In genomic region chr19:10061717-10062310, GRCh38 we compare ENCODE assay signal across 21 cellular contexts. TPM values are rescaled to one million over a fixed set of nuclear protein-coding genes. Genes with fewer than 3 reads are reported as not detected.
DNase-seq lines count a peak whose midpoint lies in the region; ATAC-seq and TF ChIP-seq lines count a peak whose summit lies in the region.
"Had no signal": no experiment of that assay in that cellular context is flagged by ENCODE, and none has a peak within 500 bp of the region (broad histone marks: within the 10 kb centered on the region; RNA-seq: fewer than 3 reads in every experiment).

No MANE protein-coding gene starts in this region.

- H3K4me2 ChIP-seq in osteoblast (ENCODE audit: insufficient read depth, low read length) = no peak overlapping the region

- intact Hi-C loops in heart right ventricle (cut with DNase I) (no loop called here), Right ventricle myocardium superior (cut with DNase I) (no loop called here)

- 22 to 32% methylated on average over 15 to 21 of the region's 21 CpGs for WGBS in heart right ventricle, 2 donors

- ATAC-seq in heart right ventricle (no peak), HG02623 (IDR thresholded peaks at IDR 0.05; ENCODE audit: unreplicated experiment) (no peak), Right ventricle myocardium superior (ENCODE audit: poor library complexity) (no peak), HG02588 (IDR thresholded peaks at IDR 0.05; ENCODE audit: unreplicated experiment) (no peak)
- ATAC-seq: activated naive CD8-positive, alpha-beta T cell treated with anti-CD3 and anti-CD28 coated beads, Interleukin-2, amount 50 U/mL, for 24 hours; left colon; mucosa of descending colon had no signal

- no peaks in the 10 kb centered on the region for H3K79me2 ChIP-seq in osteoblast (ENCODE audit: insufficient read depth, low read length)

- H4K20me1 ChIP-seq in osteoblast (ENCODE audit: insufficient read depth, low read length) = no peaks in the 10 kb centered on the region

- H3K9me3 ChIP-seq in cardiac muscle cell (ENCODE audit: low read depth) (no peaks in the 10 kb centered on the region), heart right ventricle (no peaks in the 10 kb centered on the region), osteoblast (ENCODE audit: low read depth, low read length) (no peaks in the 10 kb centered on the region)
- H3K9me3 ChIP-seq: mucosa of descending colon, Peyer's patch, vagina had no signal

- H3K4me1 ChIP-seq in cardiac muscle cell (ENCODE audit: low read depth) = no peaks in the 10 kb centered on the region
- H3K4me1 ChIP-seq in heart right ventricle = no peaks in the 10 kb centered on the region
- no peaks in the 10 kb centered on the region for H3K4me1 ChIP-seq in osteoblast (ENCODE audit: insufficient read depth, low read length)
- H3K4me1 ChIP-seq: Peyer's patch, vagina had no signal

- TF ChIP-seq CTCF in cardiac muscle cell (IDR thresholded peaks at IDR 0.05; ENCODE audit: low read depth, low read length) (no peak), heart right ventricle (IDR thresholded peaks at IDR 0.05) (no peak), osteoblast (IDR thresholded peaks at IDR 0.05; ENCODE audit: extremely low read depth, low read depth, low read length) (no peak)

- H3K27me3 ChIP-seq in cardiac muscle cell (peaks cover 5% of the 10 kb centered on the region), heart right ventricle (peaks cover 0 to 69% (median 24%) of the 10 kb centered on the region in 7 donors), osteoblast (ENCODE audit: insufficient read depth, low read length) (no peaks in the 10 kb centered on the region)
- H3K27me3 ChIP-seq: Peyer's patch, vagina had no signal

- H3K36me3 ChIP-seq in cardiac muscle cell (no peaks in the 10 kb centered on the region), heart right ventricle (no peaks in the 10 kb centered on the region), osteoblast (ENCODE audit: insufficient read depth, low read length) (no peaks in the 10 kb centered on the region)
- H3K36me3 ChIP-seq: Peyer's patch, vagina, WERI-Rb-1 had no signal

- no peak overlapping the region for H3K27ac ChIP-seq in cardiac muscle cell
- H3K27ac ChIP-seq in heart right ventricle = no peak overlapping the region
- H3K27ac ChIP-seq in osteoblast (ENCODE audit: low read depth, low read length) = no peak overlapping the region
- H3K27ac ChIP-seq: HL-60, Peyer's patch, vagina, WERI-Rb-1 had no signal

- DNase-seq in cardiac muscle cell (ENCODE audit: low read depth in 1 of 2, low spot score in 1 of 2) (peak; percentile 31 to 43), heart right ventricle (no peak), RKO (ENCODE audit: low spot score) (peak; percentile 43), ecto neural progenitor cell (ENCODE audit: low spot score) (peak; percentile 61), osteoblast (ENCODE audit: insufficient read length, low spot score, missing footprints) (peak; percentile 56), Right ventricle myocardium superior (no peak)
- DNase-seq: activated CD8-positive, alpha-beta memory T cell treated with anti-CD3 and anti-CD28 coated beads for 24 hours; activated naive CD8-positive, alpha-beta T cell treated with anti-CD3 and anti-CD28 coated beads, Interleukin-2, amount 50 U/mL, for 24 hours; CD4-positive, CD25-positive, alpha-beta regulatory T cell; left colon; mucosa of descending colon; NCI-H774; Peyer's patch; WERI-Rb-1 had no signal

- H2AFZ ChIP-seq in osteoblast (ENCODE audit: low read length) = no peak overlapping the region

- H3K4me3 ChIP-seq in cardiac muscle cell (no peak overlapping the region), heart right ventricle (no peak overlapping the region), osteoblast (ENCODE audit: insufficient read depth, low read length) (no peak overlapping the region)
- H3K4me3 ChIP-seq: mucosa of descending colon, Peyer's patch, vagina had no signal

RNA-seq across cellular contexts. Expression of gene SHFL, which starts 24.3 kb away (rescaled TPM):
- total RNA-seq in cardiac muscle cell (3.4 and 7.8 TPM in 2 replicates), heart right ventricle (10 to 100 TPM in 4 of 10 donors, 1 to 10 TPM in 6; 4.0 to 18.9 (median 9.6) TPM), osteoblast (20.6 and 22.4 TPM in 2 replicates), Right ventricle myocardium superior (8.5 TPM)
- polyA plus RNA-seq in cardiac muscle cell (2.2 and 4.8 TPM in 2 replicates), heart right ventricle (10 to 100 TPM; 11.1 to 30.2 TPM)

RNA-seq across cellular contexts. Expression of gene ANGPTL6, which starts 40.7 kb away (rescaled TPM):
- total RNA-seq in cardiac muscle cell = 0.51 and 0.88 TPM in 2 replicates
- polyA plus RNA-seq in cardiac muscle cell = 0.62 and 0.75 TPM in 2 replicates
- under 1 TPM in 1 of 10 donors, not detected in 9; 0.14 TPM for total RNA-seq in heart right ventricle
- polyA plus RNA-seq in heart right ventricle = under 1 TPM; 0.09 to 0.37 TPM
- total RNA-seq in osteoblast = not detected in 2 replicates
- total RNA-seq in Right ventricle myocardium superior = not detected
- total RNA-seq: A673, vagina had no signal

RNA-seq across cellular contexts. Expression of gene PPAN, which starts 44.3 kb away (rescaled TPM):
- 51.0 and 67.3 TPM in 2 replicates for total RNA-seq in cardiac muscle cell
- 42.9 and 47.1 TPM in 2 replicates for polyA plus RNA-seq in cardiac muscle cell
- total RNA-seq in heart right ventricle = 10 to 100 TPM; 17.6 to 43.3 (median 20.7) TPM
- 10 to 100 TPM; 34.3 to 47.7 TPM for polyA plus RNA-seq in heart right ventricle
- 19.2 and 20.9 TPM in 2 replicates for total RNA-seq in osteoblast
- total RNA-seq in Right ventricle myocardium superior = 20.0 TPM

RNA-seq across cellular contexts. Expression of gene RDH8, which starts 48.5 kb away (rescaled TPM):
- total RNA-seq in cardiac muscle cell (not detected in 2 replicates), heart right ventricle (not detected), osteoblast (not detected in 2 replicates), Right ventricle myocardium superior (not detected)
- polyA plus RNA-seq in cardiac muscle cell (not detected in 2 replicates), heart right ventricle (not detected)
- total RNA-seq: A673; activated T-helper 1 cell treated with anti-CD3 and anti-CD28 coated beads, Interleukin-12 subunit alpha, Interleukin-12 subunit beta, Interleukin-2, Interleukin-4 antibody, amounts not matched to agents 30 ng/mL and 10 ng/mL and 1 ng/mL, durations not matched to agents 14 hours and 24 hours and 36 hours; CD4-positive, CD25-positive, alpha-beta regulatory T cell; left colon; mucosa of descending colon; omental fat pad; Peyer's patch; vagina had no signal
- polyA plus RNA-seq: CD4-positive, CD25-positive, alpha-beta regulatory T cell had no signal

RNA-seq across cellular contexts. Expression of gene P2RY11, which starts 49.7 kb away (rescaled TPM):
- total RNA-seq in cardiac muscle cell = 13.7 and 19.4 TPM in 2 replicates
- 13.1 and 14.1 TPM in 2 replicates for polyA plus RNA-seq in cardiac muscle cell
- total RNA-seq in heart right ventricle = 10 to 100 TPM in 1 of 10 donors, 1 to 10 TPM in 9; 4.9 to 13.8 (median 6.8) TPM
- polyA plus RNA-seq in heart right ventricle = 1 to 10 TPM; 4.2 to 4.7 TPM
- 2.1 and 2.2 TPM in 2 replicates for total RNA-seq in osteoblast
- total RNA-seq in Right ventricle myocardium superior = 4.9 TPM

Comparison
In these comparisons a context has a peak if more than half of its experiments do, and no peak if none do; other contexts are left out.
1. DNase-seq: peak in cardiac muscle cell (2 of 2), RKO (single experiment), ecto neural progenitor cell (single experiment) and osteoblast (single experiment); none in heart right ventricle (0 of 2) and Right ventricle myocardium superior (single experiment).